29 cellular contexts compared by ENCODE assay signal in genomic region chr10:93091960-93092359, GRCh38. TPM values are rescaled to one million over a fixed set of nuclear protein-coding genes. Genes with fewer than 3 reads are reported as not detected.
"Had no signal": no experiment of that assay in that cellular context is flagged by ENCODE, and none has a peak within 500 bp of the region (broad histone marks: within the 10 kb centered on the region; RNA-seq: fewer than 3 reads in every experiment).

No MANE protein-coding gene starts in this region.

- H3K27me3 ChIP-seq: gastrocnemius medialis, testis, tibial nerve, upper lobe of right lung, vagina had no signal

- FAIRE-seq: endothelial cell of umbilical vein had no signal

- H3K9ac ChIP-seq: parathyroid adenoma had no signal

- H3K4me3 ChIP-seq: gastrocnemius medialis, heart right ventricle, prostate gland, spleen, testis, tibial nerve, upper lobe of right lung, vagina had no signal

- H3K27ac ChIP-seq: gastrocnemius medialis, heart right ventricle, parathyroid adenoma, prostate gland, spleen, testis, tibial nerve, upper lobe of right lung, vagina had no signal

- H3K79me2 ChIP-seq: parathyroid adenoma had no signal

- ATAC-seq: gastrocnemius medialis; heart right ventricle; left lobe of liver; naive thymus-derived CD4-positive, alpha-beta T cell; sciatic nerve; stimulated activated naive B cell treated with anti-CD40 and anti-IgM and Interleukin-4, amounts not matched to agents 10 μg/mL and 1 μg/mL and 100 μg/mL, for 72 hours; stimulated activated naive CD8-positive, alpha-beta T cell treated with anti-CD3 and anti-CD28 coated beads, Interleukin-15, amount 100 ng/mL, for 72 hours; upper lobe of right lung had no signal

- H3K9me3 ChIP-seq: gastrocnemius medialis, heart right ventricle, prostate gland, spleen, testis, tibial nerve, upper lobe of right lung, vagina had no signal

- H2AFZ ChIP-seq: parathyroid adenoma had no signal

- H3K4me1 ChIP-seq: gastrocnemius medialis, heart right ventricle, parathyroid adenoma, prostate gland, spleen, testis, tibial nerve, upper lobe of right lung, vagina had no signal

- DNase-seq: effector CD4-positive, alpha-beta T cell; endodermal cell; erythroblast; gastrocnemius medialis; heart right ventricle; islet precursor cell; mammary epithelial cell; naive thymus-derived CD4-positive, alpha-beta T cell; nephron progenitor cell; spleen; stimulated activated CD4-positive, alpha-beta T cell treated with anti-CD3 and anti-CD28 coated beads, Interleukin-15, amount 100 ng/mL, for 24 hours; stimulated activated CD4-positive, alpha-beta T cell treated with anti-CD3 and anti-CD28 coated beads, Interleukin-2, amount 100 ng/mL, for 24 hours; stimulated activated CD4-positive, alpha-beta T cell treated with anti-CD3 and anti-CD28 coated beads, Interleukin-4, amount 100 ng/mL, for 4 hours; stimulated activated naive B cell treated with anti-CD40 and anti-IgM and Interleukin-4, amounts not matched to agents 10 μg/mL and 1 μg/mL and 100 μg/mL, for 72 hours; stimulated activated naive CD8-positive, alpha-beta T cell treated with anti-CD3 and anti-CD28 coated beads, Interleukin-15, amount 100 ng/mL, for 72 hours; testis; upper lobe of right lung had no signal

- H3K36me3 ChIP-seq: gastrocnemius medialis, heart right ventricle, prostate gland, spleen, tibial nerve, upper lobe of right lung, vagina had no signal

RNA-seq across cellular contexts. Expression of gene CYP26A1, which starts 18.3 kb away (rescaled TPM):
- total RNA-seq: gastrocnemius medialis; heart right ventricle; mammary epithelial cell; mesenteric fat pad; mononuclear cell; naive thymus-derived CD4-positive, alpha-beta T cell; prostate gland; sciatic nerve; subcutaneous adipose tissue; testis; tibial nerve; upper lobe of right lung; vagina had no signal
- polyA plus RNA-seq: heart right ventricle; mammary epithelial cell; naive thymus-derived CD4-positive, alpha-beta T cell had no signal

RNA-seq across cellular contexts. Expression of gene CYP26C1, which starts 31.4 kb away (rescaled TPM):
- total RNA-seq: gastrocnemius medialis, lower leg skin, mammary epithelial cell, mononuclear cell, skeletal muscle tissue, vagina had no signal
- polyA plus RNA-seq: heart right ventricle; naive thymus-derived CD4-positive, alpha-beta T cell had no signal
